26 cellular contexts compared by ENCODE assay signal in the genomic region with DNA sequence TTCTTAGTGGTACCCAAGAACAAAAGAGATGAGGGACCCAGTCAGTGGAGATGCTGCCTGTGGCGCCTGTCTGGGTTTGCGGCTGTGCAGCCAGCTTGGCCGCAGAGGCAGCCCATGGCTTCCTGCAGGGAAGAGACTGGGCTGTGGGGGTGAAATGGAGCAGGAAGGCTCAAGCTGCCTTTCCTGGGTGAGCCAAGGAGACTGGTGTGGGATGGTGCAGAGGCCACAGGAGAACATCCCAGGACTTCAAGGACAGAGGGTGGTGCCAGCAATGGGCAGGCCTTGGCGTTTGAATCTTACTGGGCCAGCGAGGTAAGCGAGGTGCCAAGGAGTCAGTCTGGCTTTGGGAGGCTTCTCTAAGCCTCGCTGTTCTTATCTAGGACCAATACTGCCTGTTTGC. TPM values are rescaled to one million over a fixed set of nuclear protein-coding genes. Genes with fewer than 3 reads are reported as not detected.
"Had no signal": no experiment of that assay in that cellular context is flagged by ENCODE, and none has a peak within 500 bp of the region (broad histone marks: within the 10 kb centered on the region; RNA-seq: fewer than 3 reads in every experiment).

No MANE protein-coding gene starts in this region.

- H3K27ac ChIP-seq: breast epithelium had no signal

- H3K9me3 ChIP-seq: breast epithelium, MG63 had no signal

- H3K4me1 ChIP-seq: breast epithelium had no signal

- H3K27me3 ChIP-seq: breast epithelium, MG63 had no signal

- H3K36me3 ChIP-seq: breast epithelium, MG63 had no signal

- ATAC-seq: activated T-helper 17 cell treated with anti-CD3 and anti-CD28 coated beads, Interleukin-2, amount 50 U/mL, for 72 hours; PC-3; T-helper 17 cell had no signal

- DNase-seq: activated B cell treated with CpG ODN at 0.5 μM for 24 hours; activated CD4-positive, alpha-beta memory T cell treated with anti-CD3 and anti-CD28 coated beads, Interleukin-2, amount 10 ng/mL, durations not matched to agents 7 days and 5 days; activated CD4-positive, alpha-beta T cell treated with anti-CD3 and anti-CD28 coated beads for 1 hour; activated CD4-positive, alpha-beta T cell treated with anti-CD3 and anti-CD28 coated beads, Interleukin-2, amount 10 ng/mL, durations not matched to agents 7 days and 5 days; activated gamma-delta T cell treated with Interleukin-2 at 50 U/mL for 16 hours; activated naive CD4-positive, alpha-beta T cell treated with anti-CD3 and anti-CD28 coated beads, Interleukin-2, amount 10 ng/mL, durations not matched to agents 7 days and 5 days; activated naive CD8-positive, alpha-beta T cell treated with anti-CD3 and anti-CD28 coated beads for 36 hours; activated T-cell treated with anti-CD3 and anti-CD28 coated beads for 4 hours; activated T-cell treated with anti-CD3 and anti-CD28 coated beads, Interleukin-2, amount 50 U/mL, for 48 hours; aorta; MG63; NCI-H1092 treated with DMSO at 0.1 percent for 48 hours; NCI-H1417 treated with DMSO at 0.1 percent for 48 hours; NCI-H1694; NCI-H2029 treated with DMSO at 0.1 percent for 48 hours; NCI-H345; NCI-H510A treated with DMSO at 0.1 percent for 48 hours; PC-3; SHP77 treated with DMSO at 0.1 percent for 48 hours; T-helper 17 cell; T1000 had no signal

- H3K4me3 ChIP-seq: breast epithelium, MG63 had no signal

RNA-seq across cellular contexts. Expression of a gene that starts 26.4 kb away (rescaled TPM):
- total RNA-seq: activated B cell treated with CpG ODN at 0.5 μM for 24 hours; activated CD4-positive, alpha-beta memory T cell treated with anti-CD3 and anti-CD28 coated beads, Interleukin-2, amount 10 ng/mL, durations not matched to agents 7 days and 5 days; activated CD4-positive, alpha-beta T cell treated with anti-CD3 and anti-CD28 coated beads, Interleukin-2, amount 10 ng/mL, durations not matched to agents 7 days and 5 days; activated CD8-positive, alpha-beta memory T cell treated with anti-CD3 and anti-CD28 coated beads for 36 hours; activated naive CD8-positive, alpha-beta T cell treated with anti-CD3 and anti-CD28 coated beads for 36 hours; activated T-helper 17 cell treated with anti-CD3 and anti-CD28 coated beads, Interleukin-2, amount 50 U/mL, for 72 hours; aorta; breast epithelium; PC-3; SK-MEL-5; T-helper 17 cell had no signal
- polyA plus RNA-seq: adipose tissue, aorta had no signal

RNA-seq across cellular contexts. Expression of a gene that starts 41.6 kb away (rescaled TPM):
- total RNA-seq: activated B cell treated with CpG ODN at 0.5 μM for 24 hours; activated CD4-positive, alpha-beta memory T cell treated with anti-CD3 and anti-CD28 coated beads, Interleukin-2, amount 10 ng/mL, durations not matched to agents 7 days and 5 days; activated CD4-positive, alpha-beta T cell treated with anti-CD3 and anti-CD28 coated beads, Interleukin-2, amount 10 ng/mL, durations not matched to agents 7 days and 5 days; activated CD8-positive, alpha-beta memory T cell treated with anti-CD3 and anti-CD28 coated beads for 36 hours; activated naive CD8-positive, alpha-beta T cell treated with anti-CD3 and anti-CD28 coated beads for 36 hours; activated T-helper 17 cell treated with anti-CD3 and anti-CD28 coated beads, Interleukin-2, amount 50 U/mL, for 72 hours; PC-3; SK-MEL-5; T-helper 17 cell had no signal
